Comparison of ENCODE assay signal across 20 cellular contexts in the genomic region with DNA sequence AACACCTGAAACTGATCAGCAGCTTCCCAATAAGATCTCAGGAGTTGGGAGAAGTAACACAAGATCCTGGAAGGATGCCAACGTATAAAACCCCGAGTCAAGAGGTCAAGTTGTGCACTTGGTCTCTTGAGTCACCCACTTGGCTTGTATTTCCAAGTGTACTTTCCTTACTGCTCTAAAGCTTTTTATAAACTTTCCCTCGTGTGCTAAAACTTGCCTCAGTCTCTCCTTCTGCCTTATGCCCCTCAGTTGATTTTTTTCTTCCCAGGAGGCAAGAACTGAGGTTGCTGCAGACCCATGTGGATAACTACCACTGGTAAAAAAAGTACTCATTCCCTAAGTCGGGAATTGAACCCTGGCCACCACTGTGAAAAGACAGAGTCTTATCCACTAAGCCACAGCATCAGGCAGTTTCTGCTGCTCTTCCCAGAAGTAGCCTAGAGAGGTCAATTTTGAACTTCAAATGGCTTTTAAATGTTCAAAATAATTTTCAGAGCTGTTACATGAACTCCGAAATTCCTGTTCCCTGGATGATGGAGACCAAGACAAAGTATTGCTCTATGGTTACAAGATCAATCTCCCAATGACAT. TPM values are rescaled to one million over a fixed set of nuclear protein-coding genes. Genes with fewer than 3 reads are reported as not detected.
A peak's percentile ranks its signal among the peaks of the same experiment; 100 is the strongest.
DNase-seq lines count a peak whose midpoint lies in the region; ATAC-seq and TF ChIP-seq lines count a peak whose summit lies in the region.
"Had no signal": no experiment of that assay in that cellular context is flagged by ENCODE, and none has a peak within 500 bp of the region (broad histone marks: within the 10 kb centered on the region; RNA-seq: fewer than 3 reads in every experiment).

No MANE protein-coding gene starts in this region.

- CTCF ChIA-PET in MCF 10A (lab: Yijun Ruan, JAX) (interaction anchor here (0.6 to 1.1 kb wide), 5 partner anchors 26 to 195 kb away, joined by 3 to 5 read pairs (median 3); no protein-coding TSS in a partner anchor), Panc1 (lab: Charles Lee) (no interaction called here)
- CTCF ChIA-PET in activated CD8-positive, alpha-beta memory T cell treated with anti-CD3 and anti-CD28 coated beads, Interleukin-2, amount 10 ng/mL, durations not matched to agents 7 days and 5 days (lab: Charles Lee): interaction anchor here (0.8 to 1.0 kb wide), 2 partner anchors 26 to 28 kb away, joined by 3 read pairs; no protein-coding TSS in a partner anchor

- no peak overlapping the region for H3K4me3 ChIP-seq in breast epithelium
- H3K4me3 ChIP-seq in Panc1 (ENCODE audit: low read depth in 2 of 2, low read length in 2 of 2): no peak overlapping the region
- H3K4me3 ChIP-seq in stomach: no peak overlapping the region
- H3K4me3 ChIP-seq: BLaER1 treated with 17β-estradiol and CSF1 and Interleukin-3, amounts not matched to agents 10 nM and 100 nM; HAP-1; uterus had no signal

- TF ChIP-seq POLR2A in breast epithelium (IDR thresholded peaks at IDR 0.05) (no peak), stomach (IDR thresholded peaks at IDR 0.05) (no peak)

- WGBS in stomach, 5 donors: 38 to 58% (median 47%) methylated on average over 5 of the region's 5 CpGs

- no peak overlapping the region for H3K27ac Mint-ChIP-seq in MCF 10A (ENCODE audit: low read depth, unreplicated experiment)
- H3K27ac Mint-ChIP-seq in activated CD8-positive, alpha-beta memory T cell treated with anti-CD3 and anti-CD28 coated beads, Interleukin-2, amount 10 ng/mL, durations not matched to agents 7 days and 5 days: no peak overlapping the region

- ATAC-seq in Panc1: peak; percentile 71; the same call in 1 of the 2 replicates
- ATAC-seq in activated CD8-positive, alpha-beta memory T cell treated with anti-CD3 and anti-CD28 coated beads, Interleukin-2, amount 10 ng/mL, durations not matched to agents 7 days and 5 days: no peak

- POLR2A ChIA-PET in MCF 10A (lab: Yijun Ruan, JAX): interaction anchor here (0.6 to 1.0 kb wide), 4 partner anchors 111 to 474 kb away, joined by 3 read pairs; a partner anchor contains a TSS
- POLR2A ChIA-PET in Panc1 (lab: Charles Lee): no interaction called here

- peaks cover 6% of the 10 kb centered on the region for H3K27me3 Mint-ChIP-seq in MCF 10A (ENCODE audit: insufficient read depth, unreplicated experiment)
- H3K27me3 Mint-ChIP-seq in activated CD8-positive, alpha-beta memory T cell treated with anti-CD3 and anti-CD28 coated beads, Interleukin-2, amount 10 ng/mL, durations not matched to agents 7 days and 5 days: peaks cover 5% of the 10 kb centered on the region

- TF ChIP-seq EP300 in stomach (IDR thresholded peaks at IDR 0.05): no peak

- H3K27me3 ChIP-seq in breast epithelium: no peaks in the 10 kb centered on the region
- no peaks in the 10 kb centered on the region for H3K27me3 ChIP-seq in Panc1 (ENCODE audit: control insufficient read depth, insufficient read depth, low read length)
- no peaks in the 10 kb centered on the region for H3K27me3 ChIP-seq in stomach
- H3K27me3 ChIP-seq: BLaER1 treated with 17β-estradiol and CSF1 and Interleukin-3, amounts not matched to agents 10 nM and 100 nM; uterus had no signal

- BruUV-seq in MCF 10A (replicated peaks; lab: Mats Ljungman, UMichigan) (no TSS peak), Panc1 (replicated peaks; lab: Mats Ljungman, UMichigan) (no TSS peak)

- H3K27ac ChIP-seq in breast epithelium (no peak overlapping the region), Panc1 (ENCODE audit: low read length) (no peak overlapping the region), stomach (peak overlapping the region; percentile 37 to 70 (median 43))
- H3K27ac ChIP-seq: BLaER1 treated with 17β-estradiol and CSF1 and Interleukin-3, amounts not matched to agents 10 nM and 100 nM; epithelial cell of prostate; uterus had no signal

- H3K36me3 ChIP-seq in breast epithelium (no peaks in the 10 kb centered on the region), Panc1 (ENCODE audit: control insufficient read depth, insufficient read depth, low read length) (no peaks in the 10 kb centered on the region), stomach (no peaks in the 10 kb centered on the region)
- H3K36me3 ChIP-seq: BLaER1 treated with 17β-estradiol and CSF1 and Interleukin-3, amounts not matched to agents 10 nM and 100 nM; HAP-1; uterus had no signal

- intact Hi-C loops in MCF 10A (cut with micrococcal nuclease): no loop called here
- intact Hi-C loops in breast epithelium (cut with DNase I; ENCODE audit: low total_unique reads): loop anchor here (2.0 kb wide), 1 partner anchor 37 kb away; no protein-coding TSS in a partner anchor
- intact Hi-C loops in Panc1 (cut with micrococcal nuclease; ENCODE audit: unreplicated experiment): no loop called here
- intact Hi-C loops in stomach (cut with DNase I; ENCODE audit: low total_unique reads): no loop called here

- TF ChIP-seq CTCF in MCF 10A (IDR thresholded peaks at IDR 0.05; ENCODE audit: unreplicated experiment): no peak
- no peak for TF ChIP-seq CTCF in breast epithelium (IDR thresholded peaks at IDR 0.05)
- no peak for TF ChIP-seq CTCF in Panc1 (IDR thresholded peaks at IDR 0.05)
- TF ChIP-seq CTCF in stomach (IDR thresholded peaks at IDR 0.05): no peak

- peaks cover 7% of the 10 kb centered on the region for H3K9me3 Mint-ChIP-seq in MCF 10A (ENCODE audit: unreplicated experiment)
- H3K9me3 Mint-ChIP-seq in activated CD8-positive, alpha-beta memory T cell treated with anti-CD3 and anti-CD28 coated beads, Interleukin-2, amount 10 ng/mL, durations not matched to agents 7 days and 5 days (ENCODE audit: low read depth): peaks cover 16% of the 10 kb centered on the region

- peaks cover 15% of the 10 kb centered on the region for H3K4me1 Mint-ChIP-seq in MCF 10A (ENCODE audit: insufficient read depth, unreplicated experiment)
- H3K4me1 Mint-ChIP-seq in activated CD8-positive, alpha-beta memory T cell treated with anti-CD3 and anti-CD28 coated beads, Interleukin-2, amount 10 ng/mL, durations not matched to agents 7 days and 5 days: no peaks in the 10 kb centered on the region

- H3K36me3 Mint-ChIP-seq in MCF 10A (ENCODE audit: insufficient read depth, unreplicated experiment): no peaks in the 10 kb centered on the region
- peaks cover 12% of the 10 kb centered on the region for H3K36me3 Mint-ChIP-seq in activated CD8-positive, alpha-beta memory T cell treated with anti-CD3 and anti-CD28 coated beads, Interleukin-2, amount 10 ng/mL, durations not matched to agents 7 days and 5 days

- DNase-seq in MCF 10A (ENCODE audit: unreplicated experiment) (peak; percentile 47), breast epithelium (ENCODE audit: low spot score in 2 of 2) (no peak), Panc1 (ENCODE audit: low read depth, low spot score) (peak; percentile 18), fibroblast of peridontal ligament (ENCODE audit: extremely low read depth) (peak; percentile 18), stomach (no peak), H4 (ENCODE audit: low spot score) (no peak), DMS79 treated with DMSO at 0.1 percent for 48 hours (lab: John Stamatoyannopoulos, UW) (no peak)
- DNase-seq in activated CD8-positive, alpha-beta memory T cell treated with anti-CD3 and anti-CD28 coated beads, Interleukin-2, amount 10 ng/mL, durations not matched to agents 7 days and 5 days: no peak
- DNase-seq: 8988T; dermis blood vessel endothelial cell; NCI-H2029 treated with DMSO at 0.1 percent for 48 hours; retina; stimulated activated CD4-positive, alpha-beta T cell treated with anti-CD3 and anti-CD28 coated beads, Interleukin-12 subunit alpha, Interleukin-12 subunit beta, amount 100 ng/mL, for 4 hours; T1000; uterus had no signal

- in situ Hi-C loops in Panc1 (cut with HindIII; ENCODE audit: low pct_unique_long_range_greater_than_20kb, low sequenced_read_pairs): no loop called here

- H3K4me3 Mint-ChIP-seq in MCF 10A (ENCODE audit: unreplicated experiment): no peak overlapping the region
- no peak overlapping the region for H3K4me3 Mint-ChIP-seq in activated CD8-positive, alpha-beta memory T cell treated with anti-CD3 and anti-CD28 coated beads, Interleukin-2, amount 10 ng/mL, durations not matched to agents 7 days and 5 days

- no peaks in the 10 kb centered on the region for H3K4me1 ChIP-seq in breast epithelium
- H3K4me1 ChIP-seq in Panc1 (ENCODE audit: control insufficient read depth, insufficient read depth, low read length): no peaks in the 10 kb centered on the region
- no peaks in the 10 kb centered on the region for H3K4me1 ChIP-seq in stomach
- H3K4me1 ChIP-seq: BLaER1 treated with 17β-estradiol and CSF1 and Interleukin-3, amounts not matched to agents 10 nM and 100 nM; HAP-1; uterus had no signal

- H3K9me3 ChIP-seq in breast epithelium: peaks cover 6 to 15% of the 10 kb centered on the region in 2 donors
- no peaks in the 10 kb centered on the region for H3K9me3 ChIP-seq in Panc1 (ENCODE audit: control insufficient read depth, insufficient read depth, low read depth, low read length)
- peaks cover 0 to 31% (median 16%) of the 10 kb centered on the region in 4 donors for H3K9me3 ChIP-seq in stomach
- H3K9me3 ChIP-seq: uterus had no signal

RNA-seq across cellular contexts. Expression of a gene that starts 28.9 kb away (rescaled TPM):
- total RNA-seq in MCF 10A (2022): 0.27 TPM in 1 of 2 replicates, not detected in the other
- 10 to 100 TPM in 1 of 3 donors, not detected in 2; 10.7 TPM for total RNA-seq in breast epithelium
- not detected for total RNA-seq in Panc1 (2021; ENCODE audit: unreplicated experiment)
- not detected for polyA plus RNA-seq in Panc1 (2012; ENCODE audit: insufficient read length)
- 1 to 10 TPM in 1 of 5 donors, not detected in 4; 4.2 TPM for total RNA-seq in stomach
- under 1 TPM in 1 of 3 donors, not detected in 2; 0.37 TPM for polyA plus RNA-seq in stomach
- total RNA-seq in H4 (2014; rRNA removed; shearing (Covaris generic)): not detected in 2 replicates
- total RNA-seq in activated CD8-positive, alpha-beta memory T cell treated with anti-CD3 and anti-CD28 coated beads, Interleukin-2, amount 10 ng/mL, durations not matched to agents 7 days and 5 days: not detected
- total RNA-seq: dermis blood vessel endothelial cell, RPMI7951, uterus had no signal

RNA-seq across cellular contexts. Expression of a gene that starts 40.8 kb away (rescaled TPM):
- total RNA-seq in MCF 10A (2022): not detected in 2 replicates
- 100 to 1,000 TPM in 1 of 3 donors, 1 to 10 TPM in 1, under 1 TPM in 1; 0.96 to 938 (median 2.0) TPM for total RNA-seq in breast epithelium
- total RNA-seq in Panc1 (2021; ENCODE audit: unreplicated experiment): not detected
- not detected for polyA plus RNA-seq in Panc1 (2012; ENCODE audit: insufficient read length)
- total RNA-seq in stomach: 100 to 1,000 TPM in 2 of 5 donors, 10 to 100 TPM in 1, 1 to 10 TPM in 1, not detected in 1; 1.2 to 241 (median 55.3) TPM
- 10 to 100 TPM in 1 of 3 donors, 1 to 10 TPM in 2; 1.5 to 10.1 (median 7.6) TPM for polyA plus RNA-seq in stomach
- total RNA-seq in H4 (2014; rRNA removed; shearing (Covaris generic)): not detected in 2 replicates
- not detected for total RNA-seq in activated CD8-positive, alpha-beta memory T cell treated with anti-CD3 and anti-CD28 coated beads, Interleukin-2, amount 10 ng/mL, durations not matched to agents 7 days and 5 days
- total RNA-seq: dermis blood vessel endothelial cell, lower leg skin, RPMI7951 had no signal

Comparison
In these comparisons a context has a peak if more than half of its experiments do, and no peak if none do; other contexts are left out.
1. DNase-seq: peak in MCF 10A (single experiment), Panc1 (single experiment) and fibroblast of peridontal ligament (single experiment); none in breast epithelium (0 of 2), stomach (single experiment), H4 (single experiment), activated CD8-positive, alpha-beta memory T cell treated with anti-CD3 and anti-CD28 coated beads, Interleukin-2, amount 10 ng/mL, durations not matched to agents 7 days and 5 days (single experiment) and DMS79 treated with DMSO at 0.1 percent for 48 hours (single experiment).
2. H3K27ac ChIP-seq: peak in stomach (5 of 5); none in breast epithelium (0 of 2) and Panc1 (single experiment).